ENCODE assay signal across 11 cellular contexts in the genomic region with DNA sequence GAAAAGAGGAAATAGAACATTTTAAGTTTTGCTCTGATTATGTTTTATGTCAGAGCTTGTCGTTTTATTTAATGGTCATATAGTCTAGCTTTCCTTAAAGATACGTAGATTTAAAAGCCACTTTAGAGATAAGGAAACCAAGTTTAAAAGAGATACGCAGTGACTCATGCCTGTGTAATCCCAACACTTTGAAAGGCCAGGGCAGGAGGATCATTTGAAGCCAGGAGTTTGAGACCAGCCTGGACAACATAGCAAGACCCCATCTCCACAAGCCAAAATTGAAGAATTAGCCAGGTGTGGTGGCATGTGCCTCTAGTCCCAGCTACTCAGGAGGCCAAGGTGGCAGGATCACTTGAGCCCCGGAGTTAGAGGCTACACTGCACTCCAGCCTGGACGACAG. TPM values are rescaled to one million over a fixed set of nuclear protein-coding genes. Genes with fewer than 3 reads are reported as not detected.
DNase-seq lines count a peak whose midpoint lies in the region; ATAC-seq and TF ChIP-seq lines count a peak whose summit lies in the region.
"Had no signal": no experiment of that assay in that cellular context is flagged by ENCODE, and none has a peak within 500 bp of the region (broad histone marks: within the 10 kb centered on the region; RNA-seq: fewer than 3 reads in every experiment).

No MANE protein-coding gene starts in this region.

- H3K27ac Mint-ChIP-seq in activated naive CD8-positive, alpha-beta T cell, result peak overlapping the region; percentile 89
- H3K27ac Mint-ChIP-seq in H9, result no peak overlapping the region

- H3K9ac ChIP-seq in H9 (ENCODE audit: extremely low read depth, insufficient read length, low read length), result no peak overlapping the region

- no peak overlapping the region for H4K8ac ChIP-seq in H9 (replicated peaks; ENCODE audit: insufficient read length, low read depth, low read length)

- no peak for TF ChIP-seq POLR2A in testis (IDR thresholded peaks at IDR 0.05)

- H3K4me2 ChIP-seq in H9 (ENCODE audit: insufficient read depth, insufficient read length, low read length), result no peak overlapping the region

- H2BK5ac ChIP-seq in H9 (ENCODE audit: insufficient read length, low read length), result no peak overlapping the region

- H3K56ac ChIP-seq in H9 (ENCODE audit: insufficient read length, low read depth, low read length), result no peak overlapping the region

- no peak overlapping the region for H3K4me3 Mint-ChIP-seq in activated naive CD8-positive, alpha-beta T cell
- H3K4me3 Mint-ChIP-seq in H9, result no peak overlapping the region

- no peak overlapping the region for H4K5ac ChIP-seq in H9 (ENCODE audit: insufficient read length, low read depth, low read length)

- no peak overlapping the region for H2BK20ac ChIP-seq in H9 (ENCODE audit: low read depth, low read length, poor library complexity, severe bottlenecking)

- no peak overlapping the region for H2BK12ac ChIP-seq in H9 (ENCODE audit: insufficient read length, low read depth, low read length)

- H3K79me1 ChIP-seq in H9 (ENCODE audit: insufficient read depth, low read depth, low read length, poor library complexity, severe bottlenecking), result no peaks in the 10 kb centered on the region

- no peak overlapping the region for H4K91ac ChIP-seq in H9 (ENCODE audit: insufficient read length, low read depth, low read length)

- H3K18ac ChIP-seq in H9 (ENCODE audit: insufficient read length, low read depth, low read length), result no peak overlapping the region

- no peaks in the 10 kb centered on the region for H3K27me3 Mint-ChIP-seq in activated naive CD8-positive, alpha-beta T cell
- no peaks in the 10 kb centered on the region for H3K27me3 Mint-ChIP-seq in H9 (ENCODE audit: low read depth)

- H4K20me1 ChIP-seq in H9 (ENCODE audit: control insufficient read depth, insufficient read depth, insufficient read length), result no peaks in the 10 kb centered on the region

- intact Hi-C loops in heart right ventricle (cut with DNase I) (no loop called here), Right ventricle myocardium inferior (cut with DNase I) (no loop called here), left ventricle myocardium inferior (cut with micrococcal nuclease) (no loop called here), testis (cut with DNase I; ENCODE audit: low total_unique reads) (no loop called here)

- TF ChIP-seq CTCF in heart right ventricle (IDR thresholded peaks at IDR 0.05) (no peak), left ventricle myocardium inferior (IDR thresholded peaks at IDR 0.05; ENCODE audit: borderline replicate concordance) (no peak), testis (IDR thresholded peaks at IDR 0.05) (no peak), H9 (conservative IDR thresholded peaks at IDR 0.05) (no peak)

- H3K4me1 ChIP-seq in heart right ventricle (peaks cover 6 to 44% (median 30%) of the 10 kb centered on the region in 9 donors), left ventricle myocardium inferior (peaks cover 56% of the 10 kb centered on the region), testis (peaks cover 40% of the 10 kb centered on the region), H9 (ENCODE audit: insufficient read depth, low read length) (no peaks in the 10 kb centered on the region; the same call in 1 of the 2 replicates)

- H3K4me1 Mint-ChIP-seq in activated naive CD8-positive, alpha-beta T cell (ENCODE audit: low read depth), result peaks cover 32% of the 10 kb centered on the region
- H3K4me1 Mint-ChIP-seq in H9, result peaks cover 12 to 13% of the 10 kb centered on the region in 2 experiments

- peak in 1 of 8 donors; percentile 15 for ATAC-seq in heart right ventricle
- ATAC-seq in Right ventricle myocardium inferior, result no peak
- no peak for ATAC-seq in GM21619 (IDR thresholded peaks at IDR 0.05; ENCODE audit: unreplicated experiment)

- H3K36me3 ChIP-seq in heart right ventricle (peaks cover 0 to 31% (median 0%) of the 10 kb centered on the region in 9 donors), left ventricle myocardium inferior (peaks cover 11% of the 10 kb centered on the region), testis (ENCODE audit: low read depth, missing control alignments) (no peaks in the 10 kb centered on the region)

- H2AFZ ChIP-seq in H9 (ENCODE audit: low read length), result no peak overlapping the region

- no peaks in the 10 kb centered on the region for H3K9me3 Mint-ChIP-seq in activated naive CD8-positive, alpha-beta T cell (ENCODE audit: low read depth)
- no peaks in the 10 kb centered on the region for H3K9me3 Mint-ChIP-seq in H9

- H3K4me3 ChIP-seq in heart right ventricle, result no peak overlapping the region
- no peak overlapping the region for H3K4me3 ChIP-seq in left ventricle myocardium inferior
- no peak overlapping the region for H3K4me3 ChIP-seq in testis
- H3K4me3 ChIP-seq: coronary artery, SK-N-MC had no signal

- no peaks in the 10 kb centered on the region for H3K23me2 ChIP-seq in H9 (ENCODE audit: insufficient read length, low read depth, low read length, poor library complexity, severe bottlenecking)

- H3K23ac ChIP-seq in H9 (ENCODE audit: insufficient read length, low read depth, low read length), result no peak overlapping the region

- no peak overlapping the region for H2AK5ac ChIP-seq in H9 (ENCODE audit: insufficient read length, low read length)

- no peaks in the 10 kb centered on the region for H3K79me2 ChIP-seq in H9 (ENCODE audit: insufficient read depth, low read length)

- no peak for DNase-seq in heart right ventricle
- DNase-seq in Right ventricle myocardium inferior (ENCODE audit: missing footprints), result no peak
- DNase-seq in left ventricle myocardium inferior, result no peak
- peak; percentile 11 for DNase-seq in testis
- DNase-seq in NOMO-1 treated with dmso at 0.1 percent for 144 hours (lab: John Stamatoyannopoulos, UW; ENCODE audit: unreplicated experiment), result no peak
- no peak for DNase-seq in H9
- DNase-seq: activated CD8-positive, alpha-beta memory T cell treated with anti-CD3 and anti-CD28 coated beads, Interleukin-2, amount 50 U/mL, for 48 hours had no signal

- H2BK15ac ChIP-seq in H9 (ENCODE audit: low read depth, low read length), result no peak overlapping the region

- H3K9me3 ChIP-seq in heart right ventricle (no peaks in the 10 kb centered on the region), left ventricle myocardium inferior (replicated peaks) (no peaks in the 10 kb centered on the region), testis (no peaks in the 10 kb centered on the region), H9 (ENCODE audit: control insufficient read depth, low read depth, low read length) (no peaks in the 10 kb centered on the region)

- H3T11ph ChIP-seq in H9 (ENCODE audit: low read length), result no peak overlapping the region

- no peak overlapping the region for H3K4ac ChIP-seq in H9 (ENCODE audit: low read depth, low read length)

- no peaks in the 10 kb centered on the region for H3K27me3 ChIP-seq in heart right ventricle
- no peaks in the 10 kb centered on the region for H3K27me3 ChIP-seq in left ventricle myocardium inferior (ENCODE audit: low read depth)
- no peaks in the 10 kb centered on the region for H3K27me3 ChIP-seq in testis
- no peaks in the 10 kb centered on the region for H3K27me3 ChIP-seq in H9 (ENCODE audit: insufficient read depth, low read length)

- no peak overlapping the region for H3K14ac ChIP-seq in H9 (ENCODE audit: insufficient read depth, low read length)

- peaks cover 4% of the 10 kb centered on the region for H3K36me3 Mint-ChIP-seq in activated naive CD8-positive, alpha-beta T cell
- peaks cover 4 to 13% (median 8%) of the 10 kb centered on the region in 3 experiments; a peak in 4 of 7 replicates for H3K36me3 Mint-ChIP-seq in H9 (ENCODE audit: insufficient read depth in 1 of 3, low read depth in 3 of 3)

- H3K27ac ChIP-seq in heart right ventricle (peak overlapping the region in 9 of 10 donors; percentile 31 to 68 (median 47)), left ventricle myocardium inferior (replicated peaks) (peak overlapping the region; percentile 86), testis (peak overlapping the region in 1 of 2 donors; percentile 12), H9 (ENCODE audit: insufficient read length, low read depth, low read length) (no peak overlapping the region)

- H2BK120ac ChIP-seq in H9 (ENCODE audit: low read depth, low read length, poor library complexity, severe bottlenecking), result no peak overlapping the region

- 63 to 67% methylated on average over 5 of the region's 5 CpGs for WGBS in heart right ventricle, 2 donors
- 68 to 74% methylated on average over 5 of the region's 5 CpGs for WGBS in testis, 2 donors
- WGBS in H9 (ENCODE audit: extremely low coverage, insufficient read length, low lambda C conversion rate), result no CpG with 5 or more reads among the region's 5 CpGs

RNA-seq across cellular contexts. Expression of gene MAPK1IP1L, which starts 19.6 kb away (rescaled TPM):
- 100 to 1,000 TPM in 1 of 10 donors, 10 to 100 TPM in 9; 58.6 to 105 (median 78.4) TPM for total RNA-seq in heart right ventricle
- polyA plus RNA-seq in heart right ventricle, result 10 to 100 TPM; 23.6 to 38.6 TPM
- total RNA-seq in Right ventricle myocardium inferior, result 65.0 TPM
- 68.2 TPM for total RNA-seq in left ventricle myocardium inferior
- total RNA-seq in testis, result 100 to 1,000 TPM; 105 to 146 TPM
- 87.0 TPM for polyA plus RNA-seq in testis (ENCODE audit: insufficient read depth, low read depth, low replicate concordance)
- total RNA-seq in H9 (2021), result 133 TPM in 2 replicates

RNA-seq across cellular contexts. Expression of gene SOCS4, which starts 44.0 kb away (rescaled TPM):
- total RNA-seq in heart right ventricle (10 to 100 TPM; 12.2 to 24.2 (median 17.4) TPM), Right ventricle myocardium inferior (14.0 TPM), left ventricle myocardium inferior (18.1 TPM), testis (10 to 100 TPM in 1 of 2 donors, 1 to 10 TPM in 1; 7.7 to 11.4 TPM), H9 (2021) (37.5 and 38.5 TPM in 2 replicates)
- polyA plus RNA-seq in heart right ventricle (1 to 10 TPM; 4.7 to 5.9 TPM), testis (ENCODE audit: insufficient read depth, low read depth, low replicate concordance) (7.5 TPM)

RNA-seq across cellular contexts. Expression of gene WDHD1, which starts 44.2 kb away (rescaled TPM):
- total RNA-seq in heart right ventricle (1 to 10 TPM in 9 of 10 donors, under 1 TPM in 1; 0.93 to 2.7 (median 2.1) TPM), Right ventricle myocardium inferior (1.9 TPM), left ventricle myocardium inferior (1.3 TPM), testis (10 to 100 TPM in 1 of 2 donors, 1 to 10 TPM in 1; 9.0 to 10.4 TPM), H9 (2021) (83.5 and 93.7 TPM in 2 replicates)
- polyA plus RNA-seq in heart right ventricle (under 1 TPM; 0.59 to 0.75 TPM), testis (ENCODE audit: insufficient read depth, low read depth, low replicate concordance) (5.2 TPM)

RNA-seq across cellular contexts. Expression of gene LGALS3, which starts 58.0 kb away (rescaled TPM):
- total RNA-seq in heart right ventricle (100 to 1,000 TPM; 119 to 302 (median 168) TPM), Right ventricle myocardium inferior (265 TPM), left ventricle myocardium inferior (194 TPM), testis (100 to 1,000 TPM; 224 to 274 TPM), H9 (2021) (3.7 and 4.0 TPM in 2 replicates)
- polyA plus RNA-seq in heart right ventricle (100 to 1,000 TPM; 288 to 308 TPM), testis (ENCODE audit: insufficient read depth, low read depth, low replicate concordance) (169 TPM)
